In the genomic region with DNA sequence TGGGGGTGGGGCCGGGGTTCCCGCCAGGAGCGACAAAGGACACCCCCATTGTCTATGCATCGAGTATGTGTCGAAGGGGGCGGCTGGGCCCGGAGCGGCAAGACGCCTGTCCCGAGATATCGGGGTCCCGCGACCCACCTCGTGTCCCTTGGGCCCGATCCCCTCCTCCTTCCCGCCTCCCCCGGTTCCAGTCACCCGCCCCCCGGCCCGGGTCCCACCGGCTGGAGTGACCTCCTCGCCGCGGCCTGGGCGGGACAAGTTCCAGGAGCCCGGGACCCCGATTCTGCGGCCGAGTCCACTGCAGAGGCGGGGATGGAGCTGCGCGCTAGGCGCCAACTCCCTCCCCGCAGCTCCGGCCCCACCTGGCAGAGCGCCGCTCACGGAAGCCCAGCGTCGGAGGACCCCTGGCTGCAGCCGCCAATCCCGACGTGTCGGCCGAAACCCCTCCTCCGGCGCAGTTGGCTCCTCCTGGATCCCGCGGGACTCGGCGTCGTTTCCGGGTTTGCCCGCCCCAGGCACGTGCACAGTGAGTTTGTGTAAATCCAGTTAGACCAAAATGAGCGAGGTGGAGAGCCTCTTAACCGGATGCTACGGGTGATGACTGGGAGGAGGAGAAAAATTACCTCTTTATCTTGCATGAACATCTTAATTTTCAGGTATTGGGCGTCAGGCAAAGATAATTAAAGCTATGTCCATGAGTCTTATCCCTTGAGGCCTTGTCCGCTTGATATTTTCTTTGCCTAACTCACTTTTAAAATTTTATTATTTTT, we compare ENCODE assay signal across 1 cellular context.
TF ChIP-seq lines count a peak whose summit lies in the region.

A gene (minus strand): TSS at position 434 of the 770 bp plus-strand sequence. CDS start 493 bp downstream, outside the sequence.

TF ChIP-seq in WTC11, 78 proteins besides CTCF, POLR2A, EP300 and RAD21 (continued from another document and continues in another):
- TF ChIP-seq, protein P1, sequence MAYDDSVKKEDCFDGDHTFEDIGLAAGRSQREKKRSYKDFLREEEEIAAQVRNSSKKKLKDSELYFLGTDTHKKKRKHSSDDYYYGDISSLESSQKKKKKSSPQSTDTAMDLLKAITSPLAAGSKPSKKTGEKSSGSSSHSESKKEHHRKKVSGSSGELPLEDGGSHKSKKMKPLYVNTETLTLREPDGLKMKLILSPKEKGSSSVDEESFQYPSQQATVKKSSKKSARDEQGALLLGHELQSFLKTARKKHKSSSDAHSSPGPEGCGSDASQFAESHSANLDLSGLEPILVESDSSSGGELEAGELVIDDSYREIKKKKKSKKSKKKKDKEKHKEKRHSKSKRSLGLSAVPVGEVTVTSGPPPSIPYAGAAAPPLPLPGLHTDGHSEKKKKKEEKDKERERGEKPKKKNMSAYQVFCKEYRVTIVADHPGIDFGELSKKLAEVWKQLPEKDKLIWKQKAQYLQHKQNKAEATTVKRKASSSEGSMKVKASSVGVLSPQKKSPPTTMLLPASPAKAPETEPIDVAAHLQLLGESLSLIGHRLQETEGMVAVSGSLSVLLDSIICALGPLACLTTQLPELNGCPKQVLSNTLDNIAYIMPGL (CRISPR knock-in tag; IDR thresholded peaks at IDR 0.05): peak; percentile 75
- TF ChIP-seq ESRRA (CRISPR knock-in tag; IDR thresholded peaks at IDR 0.05; ENCODE audit: borderline replicate concordance) (no peak), ZNF121 (CRISPR knock-in tag; IDR thresholded peaks at IDR 0.05) (no peak), OVOL2 (CRISPR knock-in tag; IDR thresholded peaks at IDR 0.05; ENCODE audit: borderline replicate concordance) (no peak), NR2C2 (CRISPR knock-in tag; IDR thresholded peaks at IDR 0.05) (peak; percentile 66; the same call in 1 of the 2 replicates), GABPB1 (CRISPR knock-in tag; IDR thresholded peaks at IDR 0.05) (peak; percentile 39; the same call in 1 of the 2 replicates), NFE2L1 (CRISPR knock-in tag; IDR thresholded peaks at IDR 0.05) (peak; percentile 96), ZNF232 (CRISPR knock-in tag; IDR thresholded peaks at IDR 0.05) (peak; percentile 95), EMX1 (CRISPR knock-in tag; IDR thresholded peaks at IDR 0.05) (no peak), CREB1 (CRISPR knock-in tag; IDR thresholded peaks at IDR 0.05) (peak; percentile 86), SMAD4 (CRISPR knock-in tag; IDR thresholded peaks at IDR 0.05) (no peak), RELA (CRISPR knock-in tag; IDR thresholded peaks at IDR 0.05; ENCODE audit: borderline replicate concordance) (peak; percentile 30; the same call in 1 of the 2 replicates), CBFB (CRISPR knock-in tag; IDR thresholded peaks at IDR 0.05; ENCODE audit: low read depth) (peak; percentile 88; the same call in 1 of the 2 replicates), PRRX2 (CRISPR knock-in tag; IDR thresholded peaks at IDR 0.05) (no peak), SMAD3 (CRISPR knock-in tag; IDR thresholded peaks at IDR 0.05; ENCODE audit: borderline replicate concordance) (peak; percentile 95), FOXK1 (CRISPR knock-in tag; IDR thresholded peaks at IDR 0.05) (peak; percentile 95), NR3C1 (CRISPR knock-in tag; conservative IDR thresholded peaks at IDR 0.05; ENCODE audit: low read depth) (no peak), ZNF317 (CRISPR knock-in tag; IDR thresholded peaks at IDR 0.05; ENCODE audit: borderline replicate concordance, low read depth) (peak; percentile 38; the same call in 1 of the 2 replicates), TEAD4 (CRISPR knock-in tag; IDR thresholded peaks at IDR 0.05) (no peak)
- TF ChIP-seq, protein P2, sequence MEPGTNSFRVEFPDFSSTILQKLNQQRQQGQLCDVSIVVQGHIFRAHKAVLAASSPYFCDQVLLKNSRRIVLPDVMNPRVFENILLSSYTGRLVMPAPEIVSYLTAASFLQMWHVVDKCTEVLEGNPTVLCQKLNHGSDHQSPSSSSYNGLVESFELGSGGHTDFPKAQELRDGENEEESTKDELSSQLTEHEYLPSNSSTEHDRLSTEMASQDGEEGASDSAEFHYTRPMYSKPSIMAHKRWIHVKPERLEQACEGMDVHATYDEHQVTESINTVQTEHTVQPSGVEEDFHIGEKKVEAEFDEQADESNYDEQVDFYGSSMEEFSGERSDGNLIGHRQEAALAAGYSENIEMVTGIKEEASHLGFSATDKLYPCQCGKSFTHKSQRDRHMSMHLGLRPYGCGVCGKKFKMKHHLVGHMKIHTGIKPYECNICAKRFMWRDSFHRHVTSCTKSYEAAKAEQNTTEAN (CRISPR knock-in tag; IDR thresholded peaks at IDR 0.05): peak; percentile 96
- TF ChIP-seq, protein P3, sequence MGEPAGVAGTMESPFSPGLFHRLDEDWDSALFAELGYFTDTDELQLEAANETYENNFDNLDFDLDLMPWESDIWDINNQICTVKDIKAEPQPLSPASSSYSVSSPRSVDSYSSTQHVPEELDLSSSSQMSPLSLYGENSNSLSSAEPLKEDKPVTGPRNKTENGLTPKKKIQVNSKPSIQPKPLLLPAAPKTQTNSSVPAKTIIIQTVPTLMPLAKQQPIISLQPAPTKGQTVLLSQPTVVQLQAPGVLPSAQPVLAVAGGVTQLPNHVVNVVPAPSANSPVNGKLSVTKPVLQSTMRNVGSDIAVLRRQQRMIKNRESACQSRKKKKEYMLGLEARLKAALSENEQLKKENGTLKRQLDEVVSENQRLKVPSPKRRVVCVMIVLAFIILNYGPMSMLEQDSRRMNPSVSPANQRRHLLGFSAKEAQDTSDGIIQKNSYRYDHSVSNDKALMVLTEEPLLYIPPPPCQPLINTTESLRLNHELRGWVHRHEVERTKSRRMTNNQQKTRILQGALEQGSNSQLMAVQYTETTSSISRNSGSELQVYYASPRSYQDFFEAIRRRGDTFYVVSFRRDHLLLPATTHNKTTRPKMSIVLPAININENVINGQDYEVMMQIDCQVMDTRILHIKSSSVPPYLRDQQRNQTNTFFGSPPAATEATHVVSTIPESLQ (CRISPR knock-in tag; IDR thresholded peaks at IDR 0.05): peak; percentile 69; the same call in 1 of the 2 replicates
- TF ChIP-seq, protein P4, sequence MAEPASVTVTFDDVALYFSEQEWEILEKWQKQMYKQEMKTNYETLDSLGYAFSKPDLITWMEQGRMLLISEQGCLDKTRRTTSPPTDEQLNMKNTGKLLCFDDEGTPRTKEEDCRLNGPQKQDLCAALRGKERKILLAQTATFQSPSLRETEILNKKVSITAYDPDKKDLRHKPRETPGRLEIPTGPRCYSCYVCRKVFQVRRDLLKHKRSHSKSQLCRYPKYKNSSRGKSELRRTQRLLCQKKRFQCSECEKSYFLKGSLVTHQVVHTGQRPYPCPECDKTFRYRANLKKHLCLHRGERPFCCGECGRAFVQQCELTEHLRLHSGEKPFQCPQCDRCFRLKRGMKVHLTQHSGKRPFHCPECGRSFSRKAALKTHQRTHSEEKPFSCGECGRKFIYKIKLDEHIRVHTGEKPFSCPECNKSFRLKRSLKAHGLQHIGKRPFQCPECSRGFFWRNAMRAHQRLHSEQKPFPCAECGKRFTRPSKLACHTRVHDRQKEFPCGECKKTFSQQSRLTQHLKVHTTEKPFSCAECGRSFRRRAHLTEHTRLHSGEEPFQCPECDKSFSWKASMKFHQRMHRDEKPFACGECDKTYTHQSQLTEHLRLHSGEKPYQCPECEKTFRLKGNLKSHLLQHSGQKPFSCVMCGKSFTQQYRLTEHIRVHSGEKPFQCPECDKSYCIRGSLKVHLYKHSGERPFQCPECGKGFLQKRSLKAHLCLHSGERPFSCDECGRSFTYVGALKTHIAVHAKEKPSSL (CRISPR knock-in tag; conservative IDR thresholded peaks at IDR 0.05): no peak
- TF ChIP-seq, protein P5, sequence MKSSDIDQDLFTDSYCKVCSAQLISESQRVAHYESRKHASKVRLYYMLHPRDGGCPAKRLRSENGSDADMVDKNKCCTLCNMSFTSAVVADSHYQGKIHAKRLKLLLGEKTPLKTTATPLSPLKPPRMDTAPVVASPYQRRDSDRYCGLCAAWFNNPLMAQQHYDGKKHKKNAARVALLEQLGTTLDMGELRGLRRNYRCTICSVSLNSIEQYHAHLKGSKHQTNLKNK (CRISPR knock-in tag; IDR thresholded peaks at IDR 0.05): no peak
- TF ChIP-seq, protein P6, sequence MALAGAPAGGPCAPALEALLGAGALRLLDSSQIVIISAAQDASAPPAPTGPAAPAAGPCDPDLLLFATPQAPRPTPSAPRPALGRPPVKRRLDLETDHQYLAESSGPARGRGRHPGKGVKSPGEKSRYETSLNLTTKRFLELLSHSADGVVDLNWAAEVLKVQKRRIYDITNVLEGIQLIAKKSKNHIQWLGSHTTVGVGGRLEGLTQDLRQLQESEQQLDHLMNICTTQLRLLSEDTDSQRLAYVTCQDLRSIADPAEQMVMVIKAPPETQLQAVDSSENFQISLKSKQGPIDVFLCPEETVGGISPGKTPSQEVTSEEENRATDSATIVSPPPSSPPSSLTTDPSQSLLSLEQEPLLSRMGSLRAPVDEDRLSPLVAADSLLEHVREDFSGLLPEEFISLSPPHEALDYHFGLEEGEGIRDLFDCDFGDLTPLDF (CRISPR knock-in tag; IDR thresholded peaks at IDR 0.05): peak; percentile 84
- TF ChIP-seq, protein P7, sequence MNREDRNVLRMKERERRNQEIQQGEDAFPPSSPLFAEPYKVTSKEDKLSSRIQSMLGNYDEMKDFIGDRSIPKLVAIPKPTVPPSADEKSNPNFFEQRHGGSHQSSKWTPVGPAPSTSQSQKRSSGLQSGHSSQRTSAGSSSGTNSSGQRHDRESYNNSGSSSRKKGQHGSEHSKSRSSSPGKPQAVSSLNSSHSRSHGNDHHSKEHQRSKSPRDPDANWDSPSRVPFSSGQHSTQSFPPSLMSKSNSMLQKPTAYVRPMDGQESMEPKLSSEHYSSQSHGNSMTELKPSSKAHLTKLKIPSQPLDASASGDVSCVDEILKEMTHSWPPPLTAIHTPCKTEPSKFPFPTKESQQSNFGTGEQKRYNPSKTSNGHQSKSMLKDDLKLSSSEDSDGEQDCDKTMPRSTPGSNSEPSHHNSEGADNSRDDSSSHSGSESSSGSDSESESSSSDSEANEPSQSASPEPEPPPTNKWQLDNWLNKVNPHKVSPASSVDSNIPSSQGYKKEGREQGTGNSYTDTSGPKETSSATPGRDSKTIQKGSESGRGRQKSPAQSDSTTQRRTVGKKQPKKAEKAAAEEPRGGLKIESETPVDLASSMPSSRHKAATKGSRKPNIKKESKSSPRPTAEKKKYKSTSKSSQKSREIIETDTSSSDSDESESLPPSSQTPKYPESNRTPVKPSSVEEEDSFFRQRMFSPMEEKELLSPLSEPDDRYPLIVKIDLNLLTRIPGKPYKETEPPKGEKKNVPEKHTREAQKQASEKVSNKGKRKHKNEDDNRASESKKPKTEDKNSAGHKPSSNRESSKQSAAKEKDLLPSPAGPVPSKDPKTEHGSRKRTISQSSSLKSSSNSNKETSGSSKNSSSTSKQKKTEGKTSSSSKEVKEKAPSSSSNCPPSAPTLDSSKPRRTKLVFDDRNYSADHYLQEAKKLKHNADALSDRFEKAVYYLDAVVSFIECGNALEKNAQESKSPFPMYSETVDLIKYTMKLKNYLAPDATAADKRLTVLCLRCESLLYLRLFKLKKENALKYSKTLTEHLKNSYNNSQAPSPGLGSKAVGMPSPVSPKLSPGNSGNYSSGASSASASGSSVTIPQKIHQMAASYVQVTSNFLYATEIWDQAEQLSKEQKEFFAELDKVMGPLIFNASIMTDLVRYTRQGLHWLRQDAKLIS (CRISPR knock-in tag; IDR thresholded peaks at IDR 0.05; ENCODE audit: borderline replicate concordance): no peak
- TF ChIP-seq, protein P8, sequence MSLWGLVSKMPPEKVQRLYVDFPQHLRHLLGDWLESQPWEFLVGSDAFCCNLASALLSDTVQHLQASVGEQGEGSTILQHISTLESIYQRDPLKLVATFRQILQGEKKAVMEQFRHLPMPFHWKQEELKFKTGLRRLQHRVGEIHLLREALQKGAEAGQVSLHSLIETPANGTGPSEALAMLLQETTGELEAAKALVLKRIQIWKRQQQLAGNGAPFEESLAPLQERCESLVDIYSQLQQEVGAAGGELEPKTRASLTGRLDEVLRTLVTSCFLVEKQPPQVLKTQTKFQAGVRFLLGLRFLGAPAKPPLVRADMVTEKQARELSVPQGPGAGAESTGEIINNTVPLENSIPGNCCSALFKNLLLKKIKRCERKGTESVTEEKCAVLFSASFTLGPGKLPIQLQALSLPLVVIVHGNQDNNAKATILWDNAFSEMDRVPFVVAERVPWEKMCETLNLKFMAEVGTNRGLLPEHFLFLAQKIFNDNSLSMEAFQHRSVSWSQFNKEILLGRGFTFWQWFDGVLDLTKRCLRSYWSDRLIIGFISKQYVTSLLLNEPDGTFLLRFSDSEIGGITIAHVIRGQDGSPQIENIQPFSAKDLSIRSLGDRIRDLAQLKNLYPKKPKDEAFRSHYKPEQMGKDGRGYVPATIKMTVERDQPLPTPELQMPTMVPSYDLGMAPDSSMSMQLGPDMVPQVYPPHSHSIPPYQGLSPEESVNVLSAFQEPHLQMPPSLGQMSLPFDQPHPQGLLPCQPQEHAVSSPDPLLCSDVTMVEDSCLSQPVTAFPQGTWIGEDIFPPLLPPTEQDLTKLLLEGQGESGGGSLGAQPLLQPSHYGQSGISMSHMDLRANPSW (CRISPR knock-in tag; conservative IDR thresholded peaks at IDR 0.05; ENCODE audit: low read depth): no peak
- TF ChIP-seq, protein P9, sequence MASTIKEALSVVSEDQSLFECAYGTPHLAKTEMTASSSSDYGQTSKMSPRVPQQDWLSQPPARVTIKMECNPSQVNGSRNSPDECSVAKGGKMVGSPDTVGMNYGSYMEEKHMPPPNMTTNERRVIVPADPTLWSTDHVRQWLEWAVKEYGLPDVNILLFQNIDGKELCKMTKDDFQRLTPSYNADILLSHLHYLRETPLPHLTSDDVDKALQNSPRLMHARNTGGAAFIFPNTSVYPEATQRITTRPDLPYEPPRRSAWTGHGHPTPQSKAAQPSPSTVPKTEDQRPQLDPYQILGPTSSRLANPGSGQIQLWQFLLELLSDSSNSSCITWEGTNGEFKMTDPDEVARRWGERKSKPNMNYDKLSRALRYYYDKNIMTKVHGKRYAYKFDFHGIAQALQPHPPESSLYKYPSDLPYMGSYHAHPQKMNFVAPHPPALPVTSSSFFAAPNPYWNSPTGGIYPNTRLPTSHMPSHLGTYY (CRISPR knock-in tag; IDR thresholded peaks at IDR 0.05): no peak
- TF ChIP-seq, protein P10, sequence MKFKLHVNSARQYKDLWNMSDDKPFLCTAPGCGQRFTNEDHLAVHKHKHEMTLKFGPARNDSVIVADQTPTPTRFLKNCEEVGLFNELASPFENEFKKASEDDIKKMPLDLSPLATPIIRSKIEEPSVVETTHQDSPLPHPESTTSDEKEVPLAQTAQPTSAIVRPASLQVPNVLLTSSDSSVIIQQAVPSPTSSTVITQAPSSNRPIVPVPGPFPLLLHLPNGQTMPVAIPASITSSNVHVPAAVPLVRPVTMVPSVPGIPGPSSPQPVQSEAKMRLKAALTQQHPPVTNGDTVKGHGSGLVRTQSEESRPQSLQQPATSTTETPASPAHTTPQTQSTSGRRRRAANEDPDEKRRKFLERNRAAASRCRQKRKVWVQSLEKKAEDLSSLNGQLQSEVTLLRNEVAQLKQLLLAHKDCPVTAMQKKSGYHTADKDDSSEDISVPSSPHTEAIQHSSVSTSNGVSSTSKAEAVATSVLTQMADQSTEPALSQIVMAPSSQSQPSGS (CRISPR knock-in tag; IDR thresholded peaks at IDR 0.05; ENCODE audit: borderline replicate concordance, low read depth): 0 out of 2 replicates have a peak, but pooled peaks have one; percentile 71
